13 cellular contexts compared by ENCODE assay signal in the genomic region with DNA sequence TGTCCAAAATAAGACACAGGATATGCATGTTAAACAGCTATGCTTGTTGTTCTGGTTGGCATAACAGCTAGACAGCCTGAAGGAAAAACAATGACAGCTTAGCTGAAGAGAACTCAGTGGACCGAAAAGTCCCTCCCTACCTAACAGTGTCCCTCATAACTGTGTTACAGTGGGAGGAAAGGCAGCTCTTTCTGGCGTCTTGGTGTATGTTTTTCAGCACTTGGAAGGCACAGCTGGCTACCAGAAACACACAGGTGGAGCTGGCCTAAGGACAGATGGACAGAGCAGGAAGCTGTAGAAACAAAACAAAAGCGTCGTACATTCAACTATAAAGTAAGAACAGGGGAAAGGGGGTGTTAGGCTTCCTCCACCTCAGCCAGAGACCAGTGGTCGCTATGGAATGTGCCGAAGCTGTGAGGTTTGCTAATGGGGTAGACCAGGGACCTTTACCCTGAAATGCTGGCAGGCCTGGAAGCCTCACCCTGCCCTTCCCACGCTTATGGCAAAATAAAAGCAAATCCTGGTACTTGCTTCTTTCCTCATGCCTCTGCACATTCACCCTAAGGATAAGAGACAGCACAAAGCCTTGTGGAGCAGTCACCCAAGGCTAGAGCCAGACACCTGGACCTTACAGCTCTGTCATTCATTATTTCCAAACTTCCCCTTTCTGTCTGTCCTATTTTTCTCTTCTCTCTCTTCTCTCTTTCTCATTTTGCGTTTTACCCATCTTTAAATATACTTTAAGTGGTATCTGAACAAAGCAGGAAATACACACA.
DNase-seq lines count a peak whose midpoint lies in the region; TF ChIP-seq lines count a peak whose summit lies in the region.
"Had no signal": no experiment of that assay in that cellular context is flagged by ENCODE, and none has a peak within 500 bp of the region (broad histone marks: within the 10 kb centered on the region; RNA-seq: fewer than 3 reads in every experiment).

No MANE protein-coding gene starts in this region.

- H3K27ac Mint-ChIP-seq in brain = peak overlapping the region in 3 of 5 experiments; percentile 19 to 57 (median 56)
- peak overlapping the region; percentile 31 for H3K27ac Mint-ChIP-seq in nephron progenitor cell
- H3K27ac Mint-ChIP-seq in activated CD4-positive, alpha-beta memory T cell treated with anti-CD3 and anti-CD28 coated beads, Interleukin-2, amount 10 ng/mL, durations not matched to agents 7 days and 5 days = no peak overlapping the region
- H3K27ac Mint-ChIP-seq: activated naive CD4-positive, alpha-beta T cell treated with anti-CD3 and anti-CD28 coated beads for 36 hours; CD8-positive, alpha-beta T cell had no signal

- H3K36me3 Mint-ChIP-seq in brain (no peaks in the 10 kb centered on the region), nephron progenitor cell (ENCODE audit: low read depth) (no peaks in the 10 kb centered on the region)
- H3K36me3 Mint-ChIP-seq in activated CD4-positive, alpha-beta memory T cell treated with anti-CD3 and anti-CD28 coated beads, Interleukin-2, amount 10 ng/mL, durations not matched to agents 7 days and 5 days (ENCODE audit: low read depth) = no peaks in the 10 kb centered on the region
- H3K36me3 Mint-ChIP-seq: CD8-positive, alpha-beta T cell had no signal

- H3K9me3 Mint-ChIP-seq in brain (peaks cover 0 to 10% (median 0%) of the 10 kb centered on the region in 5 experiments), nephron progenitor cell (no peaks in the 10 kb centered on the region)
- no peaks in the 10 kb centered on the region for H3K9me3 Mint-ChIP-seq in activated CD4-positive, alpha-beta memory T cell treated with anti-CD3 and anti-CD28 coated beads, Interleukin-2, amount 10 ng/mL, durations not matched to agents 7 days and 5 days
- H3K9me3 Mint-ChIP-seq: activated naive CD4-positive, alpha-beta T cell treated with anti-CD3 and anti-CD28 coated beads for 36 hours; CD8-positive, alpha-beta T cell had no signal

- H3K4me1 Mint-ChIP-seq in brain (peaks cover 16% of the 10 kb centered on the region), nephron progenitor cell (peaks cover 17% of the 10 kb centered on the region)
- H3K4me1 Mint-ChIP-seq in activated CD4-positive, alpha-beta memory T cell treated with anti-CD3 and anti-CD28 coated beads, Interleukin-2, amount 10 ng/mL, durations not matched to agents 7 days and 5 days = peaks cover 7% of the 10 kb centered on the region

- TF ChIP-seq CTCF in GM13977 (IDR thresholded peaks at IDR 0.05; ENCODE audit: extremely low read depth, insufficient read depth, missing control alignments) (no peak), brain (conservative IDR thresholded peaks at IDR 0.05) (no peak), nephron progenitor cell (IDR thresholded peaks at IDR 0.05) (no peak)

- DNase-seq in GM13977 (ENCODE audit: low spot score) (peak; percentile 15), M059J (ENCODE audit: low read depth) (peak; percentile 28), nephron progenitor cell (peak; percentile 7), NOMO-1 (lab: John Stamatoyannopoulos, UW; ENCODE audit: unreplicated experiment in 2 of 2) (no peak)
- no peak for DNase-seq in activated T-cell treated with anti-CD3 and anti-CD28 coated beads, Interleukin-2, amount 50 U/mL, for 1 hour
- no peak for DNase-seq in stimulated activated CD4-positive, alpha-beta T cell treated with anti-CD3 and anti-CD28 coated beads, Interleukin-4, amount 100 ng/mL, for 4 hours
- DNase-seq in activated CD4-positive, alpha-beta memory T cell treated with anti-CD3 and anti-CD28 coated beads, Interleukin-2, amount 10 ng/mL, durations not matched to agents 7 days and 5 days = no peak
- DNase-seq: activated CD8-positive, alpha-beta memory T cell treated with anti-CD3 and anti-CD28 coated beads for 24 hours; activated naive CD4-positive, alpha-beta T cell treated with anti-CD3 and anti-CD28 coated beads for 36 hours; CD8-positive, alpha-beta T cell; NCI-H2081 treated with DMSO at 0.1 percent for 48 hours; T1000 had no signal

- in situ Hi-C loops in GM13977 (cut with MboI; ENCODE audit: low pct_unique_long_range_greater_than_20kb, low sequenced_read_pairs, unreplicated experiment) = no loop called here

- H3K4me3 Mint-ChIP-seq in brain = no peak overlapping the region
- no peak overlapping the region for H3K4me3 Mint-ChIP-seq in nephron progenitor cell
- H3K4me3 Mint-ChIP-seq in activated CD4-positive, alpha-beta memory T cell treated with anti-CD3 and anti-CD28 coated beads, Interleukin-2, amount 10 ng/mL, durations not matched to agents 7 days and 5 days = no peak overlapping the region
- H3K4me3 Mint-ChIP-seq: activated naive CD4-positive, alpha-beta T cell treated with anti-CD3 and anti-CD28 coated beads for 36 hours; CD8-positive, alpha-beta T cell had no signal

- POLR2A ChIA-PET in activated CD4-positive, alpha-beta memory T cell treated with anti-CD3 and anti-CD28 coated beads, Interleukin-2, amount 10 ng/mL, durations not matched to agents 7 days and 5 days (lab: Charles Lee) = interaction anchor here (0.7 kb wide), 1 partner anchor 112 kb away, joined by 3 read pairs; no protein-coding TSS in a partner anchor

- peaks cover 8% of the 10 kb centered on the region for H3K27me3 Mint-ChIP-seq in brain
- peaks cover 9% of the 10 kb centered on the region for H3K27me3 Mint-ChIP-seq in nephron progenitor cell (ENCODE audit: low read depth, poor library complexity)
- peaks cover 2% of the 10 kb centered on the region for H3K27me3 Mint-ChIP-seq in activated CD4-positive, alpha-beta memory T cell treated with anti-CD3 and anti-CD28 coated beads, Interleukin-2, amount 10 ng/mL, durations not matched to agents 7 days and 5 days

- CTCF ChIA-PET in activated CD4-positive, alpha-beta memory T cell treated with anti-CD3 and anti-CD28 coated beads, Interleukin-2, amount 10 ng/mL, durations not matched to agents 7 days and 5 days (lab: Charles Lee) = interaction anchor here (1.0 to 1.9 kb wide), 3 partner anchors 10 to 11 kb away, joined by 3 to 4 read pairs (median 4); no protein-coding TSS in a partner anchor

Comparison
In these comparisons a context has a peak if more than half of its experiments do, and no peak if none do; other contexts are left out.
1. DNase-seq: peak in GM13977 (single experiment), M059J (single experiment) and nephron progenitor cell (single experiment); none in activated T-cell treated with anti-CD3 and anti-CD28 coated beads, Interleukin-2, amount 50 U/mL, for 1 hour (single experiment), stimulated activated CD4-positive, alpha-beta T cell treated with anti-CD3 and anti-CD28 coated beads, Interleukin-4, amount 100 ng/mL, for 4 hours (0 of 2), NOMO-1 (0 of 2) and activated CD4-positive, alpha-beta memory T cell treated with anti-CD3 and anti-CD28 coated beads, Interleukin-2, amount 10 ng/mL, durations not matched to agents 7 days and 5 days (single experiment).